In genomic region chr3:38346584-38347410, GRCh38 we compare ENCODE assay signal across 8 cellular contexts. TPM values are rescaled to one million over a fixed set of nuclear protein-coding genes. Genes with fewer than 3 reads are reported as not detected.
A peak's percentile ranks its signal among the peaks of the same experiment; 100 is the strongest.
DNase-seq lines count a peak whose midpoint lies in the region; ATAC-seq and TF ChIP-seq lines count a peak whose summit lies in the region.

TSS of gene XYLB (plus strand) at chr3:38346785. CDS start at chr3:38346869, 84 bp downstream.

- H3K36me3 Mint-ChIP-seq in natural killer cell: no peaks in the 10 kb centered on the region

- peaks cover 0 to 10% of the 10 kb centered on the region in 2 donors for H3K4me1 Mint-ChIP-seq in natural killer cell

- no peaks in the 10 kb centered on the region for H4K20me1 ChIP-seq in PC-9 (ENCODE audit: insufficient read depth)

- H3K27ac ChIP-seq in PC-9: no peak within 1 kb of the TSS

- intact Hi-C loops in PC-9 (cut with micrococcal nuclease; ENCODE audit: unreplicated experiment): loop anchor here (2.0 to 10.0 kb wide), 4 partner anchors 108 to 342 kb away; partner anchors contain the start of gene ACVR2B
- intact Hi-C loops in natural killer cell (cut with micrococcal nuclease): loop anchor here (2.0 kb wide), 1 partner anchor 134 kb away; no protein-coding TSS in a partner anchor

- ATAC-seq in GM19452 (IDR thresholded peaks at IDR 0.05; ENCODE audit: unreplicated experiment) (peak; percentile 99), HG03571 (IDR thresholded peaks at IDR 0.05; ENCODE audit: unreplicated experiment) (peak; percentile 98), natural killer cell (peak; percentile 98 to 99 (median 99))

- no peaks in the 10 kb centered on the region for H3K9me3 ChIP-seq in PC-9 (ENCODE audit: insufficient read depth, low read depth)

- H3K79me2 ChIP-seq in PC-9 (ENCODE audit: low read depth): 0 out of 2 replicates have a peak, but pooled peaks cover 11% of the 10 kb centered on the region

- H2AFZ ChIP-seq in PC-9: peak within 1 kb of the TSS; percentile 96

- peak within 1 kb of the TSS; percentile 81 for H3K4me3 ChIP-seq in PC-9
- peak within 1 kb of the TSS; percentile 64 for H3K4me3 ChIP-seq in fibroblast of mammary gland (ENCODE audit: control insufficient read depth, low read depth, low read length)

- no peaks in the 10 kb centered on the region for H3K9me3 Mint-ChIP-seq in natural killer cell

- peak within 1 kb of the TSS; percentile 18 to 80 for H3K27ac Mint-ChIP-seq in natural killer cell

- no TSS peak for BruUV-seq in PC-9 (replicated peaks; lab: Mats Ljungman, UMichigan)

- no peaks in the 10 kb centered on the region for H3K9me2 ChIP-seq in PC-9 (ENCODE audit: insufficient read depth)

- H3K4me2 ChIP-seq in PC-9: peak within 1 kb of the TSS; percentile 90

- peaks cover 11% of the 10 kb centered on the region for H3K4me1 ChIP-seq in PC-9 (replicated peaks; ENCODE audit: insufficient read depth)

- H3K4me3 Mint-ChIP-seq in natural killer cell: peak within 1 kb of the TSS; percentile 85

- POLR2A ChIA-PET in PC-9 (lab: Charles Lee; ENCODE audit: unreplicated experiment): interaction anchor here (0.6 kb wide), 1 partner anchor 201 kb away, joined by 5 read pairs; no protein-coding TSS in a partner anchor

- peak; percentile 66 for TF ChIP-seq CTCF in PC-9 (conservative IDR thresholded peaks at IDR 0.05)
- peak; percentile 49 for TF ChIP-seq CTCF in fibroblast of mammary gland (conservative IDR thresholded peaks at IDR 0.05; ENCODE audit: control insufficient read depth, insufficient read depth, low read depth, low read length)
- peak; percentile 83 for TF ChIP-seq CTCF in natural killer cell (IDR thresholded peaks at IDR 0.05)

- H3F3A ChIP-seq in PC-9 (ENCODE audit: insufficient read depth, low read depth): peaks cover 5% of the 10 kb centered on the region; the same call in 1 of the 2 replicates

- 0 out of 2 replicates have a peak, but pooled peaks cover 1% of the 10 kb centered on the region for H3K36me3 ChIP-seq in PC-9 (ENCODE audit: low read depth)

- H3K27me3 ChIP-seq in PC-9 (ENCODE audit: insufficient read depth, low read depth): no peaks in the 10 kb centered on the region

- CTCF ChIA-PET in PC-9 (lab: Charles Lee): interaction anchor here (0.6 kb wide), 3 partner anchors 109 to 373 kb away, joined by 4 to 7 read pairs (median 6); no protein-coding TSS in a partner anchor

- DNase-seq in D341Med (ENCODE audit: low spot score) (peak; percentile 96), PC-9 (peak; percentile 66 to 82), fibroblast of mammary gland (ENCODE audit: low read depth) (peak; percentile 76), natural killer cell (peak; percentile 78)
- DNase-seq in activated T-cell treated with anti-CD3 and anti-CD28 coated beads, Interleukin-2, amount 50 U/mL, for 48 hours: peak; percentile 87 to 91
- DNase-seq in stimulated activated naive CD4-positive, alpha-beta T cell (lab: John Stamatoyannopoulos, UW): peak; percentile 19 to 71 (median 56)

- H3K27me3 Mint-ChIP-seq in natural killer cell (ENCODE audit: low read depth in 2 of 2): peaks cover 0 to 5% of the 10 kb centered on the region in 2 donors

RNA-seq across cellular contexts. Expression of gene XYLB, which starts in this region (rescaled TPM):
- total RNA-seq in PC-9 (2021) (2.4 and 4.2 TPM in 2 replicates), natural killer cell (1 to 10 TPM; 1.6 to 3.7 (median 2.4) TPM)
